8 cellular contexts compared by ENCODE assay signal in genomic region chr16:683396-684066, GRCh38. TPM values are rescaled to one million over a fixed set of nuclear protein-coding genes. Genes with fewer than 3 reads are reported as not detected.
DNase-seq lines count a peak whose midpoint lies in the region; ATAC-seq and TF ChIP-seq lines count a peak whose summit lies in the region.

No MANE protein-coding gene starts in this region.

- H2AFZ ChIP-seq in OCI-LY1 (ENCODE audit: low read length) = no peak overlapping the region
- no peak overlapping the region for H2AFZ ChIP-seq in parathyroid adenoma

- peak overlapping the region; percentile 47 for H3K4me3 Mint-ChIP-seq in endothelial cell (ENCODE audit: unreplicated experiment)

- no peaks in the 10 kb centered on the region for H3F3A ChIP-seq in OCI-LY1 (ENCODE audit: insufficient read depth, low read length)

- H3K9ac ChIP-seq in OCI-LY1 (ENCODE audit: low read length) (peak overlapping the region; percentile 82), parathyroid adenoma (no peak overlapping the region)

- peaks cover 5% of the 10 kb centered on the region for H3K36me3 Mint-ChIP-seq in endothelial cell (ENCODE audit: low read depth, unreplicated experiment)

- no peak for DNase-seq in GM12864 (ENCODE audit: low read depth)
- no peak for DNase-seq in endothelial cell (ENCODE audit: low spot score)
- DNase-seq in EL = no peak
- DNase-seq in NCI-H774 (lab: John Stamatoyannopoulos, UW) = no peak
- no peak for DNase-seq in DMS153 (lab: John Stamatoyannopoulos, UW)

- peaks cover 14% of the 10 kb centered on the region for H3K27me3 Mint-ChIP-seq in endothelial cell (ENCODE audit: unreplicated experiment)

- no peaks in the 10 kb centered on the region for H3K9me2 ChIP-seq in OCI-LY1 (ENCODE audit: low read depth, low read length)

- H3K9me3 ChIP-seq in OCI-LY1 (ENCODE audit: low read length) (no peaks in the 10 kb centered on the region), parathyroid adenoma (ENCODE audit: control insufficient read depth, low read length) (no peaks in the 10 kb centered on the region)

- TF ChIP-seq CTCF in GM12864 (IDR thresholded peaks at IDR 0.05; ENCODE audit: low read depth, low read length, missing control alignments) (no peak), OCI-LY1 (IDR thresholded peaks at IDR 0.05; ENCODE audit: low read length) (no peak), endothelial cell (IDR thresholded peaks at IDR 0.05; ENCODE audit: unreplicated experiment) (no peak), parathyroid adenoma (IDR thresholded peaks at IDR 0.05) (no peak)

- H3K27me3 ChIP-seq in OCI-LY1 (ENCODE audit: insufficient read depth, low read length) = no peaks in the 10 kb centered on the region
- H3K27me3 ChIP-seq in parathyroid adenoma (ENCODE audit: control insufficient read depth, insufficient read depth, low read length) = no peaks in the 10 kb centered on the region

- peak overlapping the region; percentile 90 for H3K4me3 ChIP-seq in GM12864 (ENCODE audit: low read depth, low read length)
- peak overlapping the region; percentile 86 for H3K4me3 ChIP-seq in OCI-LY1 (ENCODE audit: low read depth, low read length, poor library complexity, severe bottlenecking)
- peak overlapping the region; percentile 38 for H3K4me3 ChIP-seq in parathyroid adenoma (ENCODE audit: low read depth, low read length)

- H3K9me3 Mint-ChIP-seq in endothelial cell (ENCODE audit: unreplicated experiment) = no peaks in the 10 kb centered on the region

- ATAC-seq in GM18520 (IDR thresholded peaks at IDR 0.05; ENCODE audit: unreplicated experiment) = no peak

- no peaks in the 10 kb centered on the region for H4K20me1 ChIP-seq in OCI-LY1 (ENCODE audit: insufficient read depth, low read length)

- H3K4me1 Mint-ChIP-seq in endothelial cell (ENCODE audit: unreplicated experiment) = peaks cover 6% of the 10 kb centered on the region

- H3K27ac ChIP-seq in OCI-LY1 (ENCODE audit: low read depth, low read length, poor library complexity, severe bottlenecking) (peak overlapping the region; percentile 7), parathyroid adenoma (peak overlapping the region; percentile 39)

- H3K4me1 ChIP-seq in OCI-LY1 (ENCODE audit: insufficient read depth, low read length, severe bottlenecking) = peaks cover 46% of the 10 kb centered on the region
- peaks cover 9% of the 10 kb centered on the region for H3K4me1 ChIP-seq in parathyroid adenoma

- peak overlapping the region; percentile 98 for H3K4me2 ChIP-seq in OCI-LY1 (ENCODE audit: low read length)
- peak overlapping the region; percentile 76 for H3K4me2 ChIP-seq in parathyroid adenoma (ENCODE audit: low read length)

- H3K27ac Mint-ChIP-seq in endothelial cell (ENCODE audit: unreplicated experiment) = no peak overlapping the region

- H3K79me2 ChIP-seq in OCI-LY1 (ENCODE audit: insufficient read depth, low read length) (0 out of 2 replicates have a peak, but pooled peaks cover 8% of the 10 kb centered on the region), parathyroid adenoma (peaks cover 8% of the 10 kb centered on the region)

- peaks cover 38% of the 10 kb centered on the region for H3K36me3 ChIP-seq in OCI-LY1 (ENCODE audit: insufficient read depth, low read length)
- H3K36me3 ChIP-seq in parathyroid adenoma (ENCODE audit: control insufficient read depth, insufficient read depth, low read length) = no peaks in the 10 kb centered on the region

RNA-seq across cellular contexts. Expression of gene JMJD8, which starts 0.6 kb away (rescaled TPM):
- total RNA-seq in endothelial cell (ENCODE audit: unreplicated experiment) = 31.6 TPM

RNA-seq across cellular contexts. Expression of gene STUB1, which starts 3.3 kb away (rescaled TPM):
- 93.7 TPM for total RNA-seq in endothelial cell (ENCODE audit: unreplicated experiment)

RNA-seq across cellular contexts. Expression of gene WDR24, which starts 6.7 kb away (rescaled TPM):
- total RNA-seq in endothelial cell (ENCODE audit: unreplicated experiment) = 16.1 TPM

RNA-seq across cellular contexts. Expression of gene RHBDL1, which starts 8.1 kb away (rescaled TPM):
- 1.6 TPM for total RNA-seq in endothelial cell (ENCODE audit: unreplicated experiment)

RNA-seq across cellular contexts. Expression of gene RHOT2, which starts 15.6 kb away (rescaled TPM):
- 121 TPM for total RNA-seq in endothelial cell (ENCODE audit: unreplicated experiment)

Comparison
In these comparisons a context has a peak if more than half of its experiments do, and no peak if none do; other contexts are left out.
1. H3K4me3 ChIP-seq: peak in every context shown above with its lines; median percentile 90 in GM12864; 86 in OCI-LY1; 38 in parathyroid adenoma.